In genomic region chr3:33612641-33613040, GRCh38 we compare ENCODE assay signal across 18 cellular contexts.
DNase-seq lines count a peak whose midpoint lies in the region; ATAC-seq, FAIRE-seq and TF ChIP-seq lines count a peak whose summit lies in the region.
"Had no signal": no experiment of that assay in that cellular context is flagged by ENCODE, and none has a peak within 500 bp of the region (broad histone marks: within the 10 kb centered on the region; RNA-seq: fewer than 3 reads in every experiment).

No MANE protein-coding gene starts in this region.

- H3K4me2 ChIP-seq in PC-3 (ENCODE audit: low read length) (no peak overlapping the region), endothelial cell of umbilical vein (ENCODE audit: insufficient read depth, low read length) (no peak overlapping the region)

- no peaks in the 10 kb centered on the region for H3K27me3 Mint-ChIP-seq in effector memory CD8-positive, alpha-beta T cell

- no peaks in the 10 kb centered on the region for H3K9me1 ChIP-seq in endothelial cell of umbilical vein (replicated peaks; ENCODE audit: control insufficient read depth, extremely low read depth, insufficient read depth, low read length)

- no peak for TF ChIP-seq POLR2A in endothelial cell of umbilical vein (IDR thresholded peaks at IDR 0.05; ENCODE audit: low read depth, low read length)

- dilution Hi-C loops in endothelial cell of umbilical vein (cut with MboI; ENCODE audit: extremely low pct_ligation_motif_present, low sequenced_read_pairs) = no loop called here

- H3K27ac Mint-ChIP-seq in effector memory CD8-positive, alpha-beta T cell = no peak overlapping the region
- H3K27ac Mint-ChIP-seq: CD8-positive, alpha-beta T cell; HFFc6 had no signal

- no peaks in the 10 kb centered on the region for H3K9me2 ChIP-seq in PC-3 (replicated peaks; ENCODE audit: low read length)

- H3K27me3 ChIP-seq in PC-3 (ENCODE audit: low read length) (no peaks in the 10 kb centered on the region), endothelial cell of umbilical vein (ENCODE audit: control insufficient read depth in 2 of 2, insufficient read depth in 2 of 2, low read length in 2 of 2) (no peaks in the 10 kb centered on the region)

- H3F3A ChIP-seq in PC-3 (ENCODE audit: low read length, unreplicated experiment) = no peaks in the 10 kb centered on the region

- no peaks in the 10 kb centered on the region for H3K36me3 ChIP-seq in PC-3 (ENCODE audit: low read depth, low read length)
- no peaks in the 10 kb centered on the region for H3K36me3 ChIP-seq in endothelial cell of umbilical vein (ENCODE audit: control insufficient read depth in 2 of 2, extremely low read depth in 1 of 2, insufficient read depth in 2 of 2, low read length in 2 of 2)

- no TSS peak for BruUV-seq in PC-3 (replicated peaks; lab: Mats Ljungman, UMichigan)
- BruUV-seq in endothelial cell of umbilical vein (replicated peaks; lab: Mats Ljungman, UMichigan) = no TSS peak

- POLR2A ChIA-PET in PC-3 (lab: Charles Lee; ENCODE audit: unreplicated experiment) = no interaction called here
- POLR2A ChIA-PET in endothelial cell of umbilical vein (lab: Charles Lee) = no interaction called here

- H3K27ac ChIP-seq in PC-3 (ENCODE audit: low read length) = no peak overlapping the region
- no peak overlapping the region for H3K27ac ChIP-seq in endothelial cell of umbilical vein (ENCODE audit: insufficient read depth, low read depth, low read length)
- H3K27ac ChIP-seq: 22Rv1, HL-60 had no signal

- H3K9ac ChIP-seq in PC-3 (ENCODE audit: low read length) = no peak overlapping the region
- no peak overlapping the region for H3K9ac ChIP-seq in endothelial cell of umbilical vein (replicated peaks; ENCODE audit: extremely low read depth, insufficient read depth, low read length)

- H2AFZ ChIP-seq in PC-3 (ENCODE audit: low read length) = no peak overlapping the region
- no peak overlapping the region for H2AFZ ChIP-seq in endothelial cell of umbilical vein (ENCODE audit: low read depth, low read length)

- FAIRE-seq in endothelial cell of umbilical vein (lab: Jason Lieb, UNC) = no peak
- FAIRE-seq: GM18507 had no signal

- H3K9me3 Mint-ChIP-seq in effector memory CD8-positive, alpha-beta T cell = no peaks in the 10 kb centered on the region
- H3K9me3 Mint-ChIP-seq: CD14-positive monocyte; CD8-positive, alpha-beta T cell; HFFc6 had no signal

- H3K4me1 Mint-ChIP-seq in effector memory CD8-positive, alpha-beta T cell (ENCODE audit: low read depth in 2 of 2) = no peaks in the 10 kb centered on the region
- H3K4me1 Mint-ChIP-seq: CD14-positive monocyte had no signal

- H3K36me3 Mint-ChIP-seq in effector memory CD8-positive, alpha-beta T cell (ENCODE audit: insufficient read depth) = peaks cover 18% of the 10 kb centered on the region

- peak; percentile 20; the same call in 1 of the 2 replicates for ATAC-seq in PC-3
- no peak for ATAC-seq in effector memory CD8-positive, alpha-beta T cell (replicated peaks)
- no peak for ATAC-seq in HG03571 (IDR thresholded peaks at IDR 0.05; ENCODE audit: unreplicated experiment)
- ATAC-seq: CD8-positive, alpha-beta T cell; GM12878 had no signal

- H3K79me2 ChIP-seq in PC-3 (ENCODE audit: low read length) = no peaks in the 10 kb centered on the region
- H3K79me2 ChIP-seq in endothelial cell of umbilical vein (ENCODE audit: control insufficient read depth, insufficient read depth, low read length) = no peaks in the 10 kb centered on the region

- no peak overlapping the region for H3K4me3 ChIP-seq in PC-3 (ENCODE audit: low read length)
- no peak overlapping the region for H3K4me3 ChIP-seq in endothelial cell of umbilical vein (replicated peaks in 1 of 3; ENCODE audit: insufficient read depth in 1 of 3, low read depth in 1 of 3, low read length in 3 of 3)
- H3K4me3 ChIP-seq: GM12878 had no signal

- intact Hi-C loops in PC-3 (cut with micrococcal nuclease) = no loop called here
- intact Hi-C loops in endothelial cell of umbilical vein (cut with micrococcal nuclease) = no loop called here

- TF ChIP-seq CTCF in PC-3 (conservative IDR thresholded peaks at IDR 0.05; ENCODE audit: low read depth, low read length) (no peak), endothelial cell of umbilical vein (IDR thresholded peaks at IDR 0.05; ENCODE audit: extremely low read depth in 1 of 2, insufficient read depth in 1 of 2, low read depth in 1 of 2, low read length in 2 of 2) (no peak)

- H3K9me3 ChIP-seq in PC-3 (ENCODE audit: low read length) = no peaks in the 10 kb centered on the region
- H3K9me3 ChIP-seq in endothelial cell of umbilical vein (replicated peaks; ENCODE audit: control insufficient read depth, insufficient read depth, low read length) = no peaks in the 10 kb centered on the region
- H3K9me3 ChIP-seq: Caco-2 had no signal

- H4K20me1 ChIP-seq in PC-3 (ENCODE audit: low read length) (no peaks in the 10 kb centered on the region), endothelial cell of umbilical vein (replicated peaks; ENCODE audit: control insufficient read depth, extremely low read depth, insufficient read depth, low read length) (no peaks in the 10 kb centered on the region)

- no peaks in the 10 kb centered on the region for H3K4me1 ChIP-seq in PC-3 (ENCODE audit: insufficient read depth, low read length)
- no peaks in the 10 kb centered on the region for H3K4me1 ChIP-seq in endothelial cell of umbilical vein (ENCODE audit: control insufficient read depth, extremely low read depth, insufficient read depth, low read length)
- H3K4me1 ChIP-seq: Caco-2 had no signal

- DNase-seq in DMS53 (lab: John Stamatoyannopoulos, UW) (peak; percentile 0), DMS53 treated with DMSO at 0.1 percent for 48 hours (lab: John Stamatoyannopoulos, UW; ENCODE audit: unreplicated experiment) (no peak), PC-3 (no peak), endothelial cell of umbilical vein (ENCODE audit: low read depth, low spot score) (peak; percentile 23), medulla oblongata (ENCODE audit: extremely low spot score) (peak; percentile 12)
- no peak for DNase-seq in activated naive CD4-positive, alpha-beta T cell treated with Interleukin-2 at 50 U/mL for 16 hours
- DNase-seq in effector memory CD8-positive, alpha-beta T cell = no peak
- DNase-seq: Caco-2; CD8-positive, alpha-beta T cell; DMS79; HCEC 1CT; HFFc6 had no signal

- no peak overlapping the region for H3K4me3 Mint-ChIP-seq in effector memory CD8-positive, alpha-beta T cell
- H3K4me3 Mint-ChIP-seq: CD14-positive monocyte; CD8-positive, alpha-beta T cell; HFFc6 had no signal

- CTCF ChIA-PET in PC-3 (lab: Charles Lee) (no interaction called here), endothelial cell of umbilical vein (lab: Charles Lee) (no interaction called here)

TF ChIP-seq in endothelial cell of umbilical vein, 7 proteins besides CTCF, POLR2A, EP300 and RAD21:
- TF ChIP-seq MYC (IDR thresholded peaks at IDR 0.05; ENCODE audit: low read depth, low read length) (no peak), FOS (IDR thresholded peaks at IDR 0.05; ENCODE audit: borderline replicate concordance, insufficient read depth, low read length) (no peak), EZH2 (IDR thresholded peaks at IDR 0.05; ENCODE audit: borderline replicate concordance, low read depth, low read length, severe bottlenecking) (no peak), POLR2AphosphoS5 (IDR thresholded peaks at IDR 0.05; ENCODE audit: insufficient read depth, low read depth, low read length) (no peak), GATA2 (IDR thresholded peaks at IDR 0.05; ENCODE audit: insufficient read depth, insufficient read length, low read depth, low read length) (no peak), MAX (IDR thresholded peaks at IDR 0.05; ENCODE audit: insufficient read depth, insufficient read length) (no peak), JUN (IDR thresholded peaks at IDR 0.05; ENCODE audit: borderline replicate concordance, insufficient read depth, insufficient read length, low read depth) (no peak)

Comparison
In these comparisons a context has a peak if more than half of its experiments do, and no peak if none do; other contexts are left out.
1. DNase-seq: peak in DMS53 (single experiment), endothelial cell of umbilical vein (single experiment) and medulla oblongata (single experiment); none in DMS53 treated with DMSO at 0.1 percent for 48 hours (single experiment), PC-3 (single experiment), activated naive CD4-positive, alpha-beta T cell treated with Interleukin-2 at 50 U/mL for 16 hours (single experiment) and effector memory CD8-positive, alpha-beta T cell (0 of 3).